ENCODE assay signal across 8 cellular contexts in the genomic region with DNA sequence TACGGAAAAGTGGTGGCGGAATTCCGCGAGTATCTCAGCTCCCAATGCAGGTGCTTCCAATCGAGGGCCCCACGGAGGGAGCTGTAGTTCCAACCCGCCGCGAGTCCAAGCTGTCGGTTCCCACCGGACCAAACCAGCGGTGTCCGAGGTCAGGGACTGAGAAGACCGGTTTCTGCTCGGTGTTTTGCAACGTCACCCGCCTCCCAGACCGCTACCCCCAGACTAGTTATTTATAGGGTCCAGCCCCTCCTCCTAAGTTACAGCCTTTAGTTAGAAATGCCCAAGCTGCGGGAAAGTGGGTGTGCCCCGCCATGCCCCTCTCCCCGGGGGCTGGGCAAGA. TPM values are rescaled to one million over a fixed set of nuclear protein-coding genes. Genes with fewer than 3 reads are reported as not detected.
DNase-seq lines count a peak whose midpoint lies in the region; ATAC-seq and TF ChIP-seq lines count a peak whose summit lies in the region.

No MANE protein-coding gene starts in this region.

- no peaks in the 10 kb centered on the region for H3K79me2 ChIP-seq in OCI-LY3 (ENCODE audit: low read length)

- H3K36me3 Mint-ChIP-seq in neural crest cell (ENCODE audit: low read depth) = peaks cover 4% of the 10 kb centered on the region

- H3K4me3 Mint-ChIP-seq in neural crest cell = peak overlapping the region; percentile 81

- H3K9ac ChIP-seq in OCI-LY3 (ENCODE audit: low read length) = peak overlapping the region; percentile 41

- H3K27ac ChIP-seq in OCI-LY3 (ENCODE audit: low read length) = no peak overlapping the region

- ATAC-seq in HG02798 (IDR thresholded peaks at IDR 0.05; ENCODE audit: poor library complexity, unreplicated experiment) = no peak
- no peak for ATAC-seq in HG02973 (IDR thresholded peaks at IDR 0.05; ENCODE audit: unreplicated experiment)

- peak overlapping the region; percentile 89 for H2AFZ ChIP-seq in OCI-LY3 (ENCODE audit: low read depth, low read length)

- peaks cover 30% of the 10 kb centered on the region for H3K4me1 Mint-ChIP-seq in neural crest cell

- peak overlapping the region; percentile 98 for H3K4me2 ChIP-seq in OCI-LY3 (ENCODE audit: low read length)

- peaks cover 18% of the 10 kb centered on the region for H3K4me1 ChIP-seq in OCI-LY3 (ENCODE audit: low read length)

- H3K27ac Mint-ChIP-seq in neural crest cell (ENCODE audit: unreplicated experiment) = no peak overlapping the region

- DNase-seq in DMS53 treated with DMSO at 0.1 percent for 48 hours (lab: John Stamatoyannopoulos, UW; ENCODE audit: unreplicated experiment) (peak; percentile 67), epithelial cell of proximal tubule (ENCODE audit: low read depth) (no peak), neural crest cell (ENCODE audit: low read depth, low spot score) (no peak), dermis blood vessel endothelial cell (no peak), LoVo (ENCODE audit: low spot score) (no peak)

- H3K36me3 ChIP-seq in OCI-LY3 (replicated peaks; ENCODE audit: low read depth, low read length) = no peaks in the 10 kb centered on the region

- H4K20me1 ChIP-seq in OCI-LY3 (ENCODE audit: insufficient read depth, low read length) = no peaks in the 10 kb centered on the region

- no peaks in the 10 kb centered on the region for H3K9me3 ChIP-seq in OCI-LY3 (ENCODE audit: insufficient read depth, low read length)

- H3K27me3 Mint-ChIP-seq in neural crest cell (ENCODE audit: low read depth) = peaks cover 74% of the 10 kb centered on the region

- H3K9me3 Mint-ChIP-seq in neural crest cell = no peaks in the 10 kb centered on the region

- peaks cover 7% of the 10 kb centered on the region for H3K27me3 ChIP-seq in OCI-LY3 (ENCODE audit: low read depth, low read length)

- H3K4me3 ChIP-seq in OCI-LY3 (ENCODE audit: low read length) (peak overlapping the region; percentile 90), epithelial cell of proximal tubule (ENCODE audit: low read depth, low read length) (peak overlapping the region; percentile 66)

- no peak for TF ChIP-seq CTCF in OCI-LY3 (IDR thresholded peaks at IDR 0.05; ENCODE audit: low read depth, low read length)
- no peak for TF ChIP-seq CTCF in epithelial cell of proximal tubule (conservative IDR thresholded peaks at IDR 0.05; ENCODE audit: low read depth, low read length)
- no peak for TF ChIP-seq CTCF in neural crest cell (conservative IDR thresholded peaks at IDR 0.05)

RNA-seq across cellular contexts. Expression of a gene that starts 0.7 kb away (rescaled TPM):
- total RNA-seq in epithelial cell of proximal tubule (2.9 and 6.6 TPM in 2 replicates), neural crest cell (1.7 and 2.0 TPM in 2 replicates), dermis blood vessel endothelial cell (4.9 and 8.0 TPM in 2 replicates)

RNA-seq across cellular contexts. Expression of a gene that starts 48.0 kb away (rescaled TPM):
- total RNA-seq in epithelial cell of proximal tubule = 16.3 and 31.1 TPM in 2 replicates
- total RNA-seq in neural crest cell = 17.8 and 19.8 TPM in 2 replicates
- 24.7 and 61.9 TPM in 2 replicates for total RNA-seq in dermis blood vessel endothelial cell

RNA-seq across cellular contexts. Expression of a gene that starts 48.3 kb away (rescaled TPM):
- total RNA-seq in epithelial cell of proximal tubule (2.2 and 5.2 TPM in 2 replicates), neural crest cell (12.3 and 13.8 TPM in 2 replicates), dermis blood vessel endothelial cell (1.0 and 5.6 TPM in 2 replicates)
